24 cellular contexts compared by ENCODE assay signal in genomic region chr2:108554530-108554929, GRCh38. TPM values are rescaled to one million over a fixed set of nuclear protein-coding genes. Genes with fewer than 3 reads are reported as not detected.
DNase-seq lines count a peak whose midpoint lies in the region; ATAC-seq and TF ChIP-seq lines count a peak whose summit lies in the region.
"Had no signal": no experiment of that assay in that cellular context is flagged by ENCODE, and none has a peak within 500 bp of the region (broad histone marks: within the 10 kb centered on the region; RNA-seq: fewer than 3 reads in every experiment).

No MANE protein-coding gene starts in this region.

- no peak overlapping the region for H3K4ac ChIP-seq in mesenchymal stem cell (ENCODE audit: low read depth in 1 of 2, low read length in 2 of 2)

- no peak overlapping the region for H2AK5ac ChIP-seq in mesenchymal stem cell (ENCODE audit: low read length, severe bottlenecking)

- peaks cover 79% of the 10 kb centered on the region for H3K79me2 ChIP-seq in mammary epithelial cell (ENCODE audit: insufficient read depth, low read length)

- H3K36me3 Mint-ChIP-seq in MCF 10A (ENCODE audit: insufficient read depth, unreplicated experiment): no peaks in the 10 kb centered on the region
- H3K36me3 Mint-ChIP-seq: activated naive CD4-positive, alpha-beta T cell treated with anti-CD3 and anti-CD28 coated beads, Interleukin-2, amount 50 U/mL, for 24 hours; natural killer cell had no signal

- H2AFZ ChIP-seq in mammary epithelial cell (ENCODE audit: low read depth, low read length): no peak overlapping the region
- H2AFZ ChIP-seq in mesenchymal stem cell (ENCODE audit: low read depth, low read length): no peak overlapping the region

- H3K4me2 ChIP-seq in mammary epithelial cell (ENCODE audit: insufficient read depth, low read depth, low read length) (no peak overlapping the region), mesenchymal stem cell (ENCODE audit: low read length, poor library complexity, severe bottlenecking) (no peak overlapping the region)
- H3K4me2 ChIP-seq: KMS-11 had no signal

- no peak overlapping the region for H3K23ac ChIP-seq in mesenchymal stem cell (ENCODE audit: low read length in 2 of 2)

- no peak overlapping the region for H2BK12ac ChIP-seq in mesenchymal stem cell (ENCODE audit: low read length in 2 of 2)

- H3K4me3 ChIP-seq in mammary epithelial cell (replicated peaks in 1 of 3; ENCODE audit: insufficient read depth in 1 of 3, low read depth in 2 of 3, low read length in 3 of 3): no peak overlapping the region
- no peak overlapping the region for H3K4me3 ChIP-seq in gastroesophageal sphincter
- no peak overlapping the region for H3K4me3 ChIP-seq in mesenchymal stem cell (ENCODE audit: insufficient read depth in 1 of 2, low read depth in 1 of 2, low read length in 2 of 2)
- no peak overlapping the region for H3K4me3 ChIP-seq in vagina
- H3K4me3 ChIP-seq: right lobe of liver, upper lobe of right lung had no signal

- H3K14ac ChIP-seq in mesenchymal stem cell (ENCODE audit: low read length in 2 of 2): peak overlapping the region in 1 of 2 experiments; percentile 50

- H3K79me1 ChIP-seq in mesenchymal stem cell (replicated peaks; ENCODE audit: low read length, poor library complexity, severe bottlenecking): no peaks in the 10 kb centered on the region

- POLR2A ChIA-PET in MCF 10A (lab: Yijun Ruan, JAX): interaction anchor here (3.2 kb wide), 1 partner anchor 16 kb away, joined by 10 read pairs; no protein-coding TSS in a partner anchor

- no peaks in the 10 kb centered on the region for H4K20me1 ChIP-seq in mammary epithelial cell (ENCODE audit: insufficient read depth, low read length)

- dilution Hi-C loops in mammary epithelial cell (cut with HindIII; ENCODE audit: low sequenced_read_pairs): no loop called here

- peak overlapping the region; percentile 36 for H4K91ac ChIP-seq in mesenchymal stem cell (ENCODE audit: low read length)

- H3K27ac Mint-ChIP-seq in MCF 10A (ENCODE audit: low read depth, unreplicated experiment): peak overlapping the region; percentile 46
- H3K27ac Mint-ChIP-seq: activated naive CD4-positive, alpha-beta T cell treated with anti-CD3 and anti-CD28 coated beads, Interleukin-2, amount 50 U/mL, for 24 hours; B cell; natural killer cell had no signal

- in situ Hi-C loops in mammary epithelial cell (cut with MboI; ENCODE audit: low sequenced_read_pairs in 2 of 2): no loop called here

- BruUV-seq in MCF 10A (replicated peaks; lab: Mats Ljungman, UMichigan): no TSS peak
- BruUV-seq in mammary epithelial cell (replicated peaks; lab: Mats Ljungman, UMichigan): no TSS peak

- no peak for TF ChIP-seq EP300 in gastroesophageal sphincter (IDR thresholded peaks at IDR 0.05)

- intact Hi-C loops in MCF 10A (cut with micrococcal nuclease) (no loop called here), mammary epithelial cell (cut with micrococcal nuclease) (no loop called here), vagina (cut with DNase I) (no loop called here)

- no peak overlapping the region for H2BK15ac ChIP-seq in mesenchymal stem cell (ENCODE audit: low read depth, poor library complexity, severe bottlenecking)

- no peak overlapping the region for H4K8ac ChIP-seq in mesenchymal stem cell (ENCODE audit: low read length)

- H3K27ac ChIP-seq in mammary epithelial cell (ENCODE audit: insufficient read depth, low read depth, low read length) (no peak overlapping the region), gastroesophageal sphincter (peak overlapping the region; percentile 67 to 80 (median 75)), mesenchymal stem cell (ENCODE audit: low read length, poor library complexity, severe bottlenecking) (no peak overlapping the region), vagina (peak overlapping the region; percentile 34)
- H3K27ac ChIP-seq: KMS-11, right lobe of liver, upper lobe of right lung had no signal

- H3K36me3 ChIP-seq in mammary epithelial cell (ENCODE audit: insufficient read depth, low read length) (no peaks in the 10 kb centered on the region), gastroesophageal sphincter (no peaks in the 10 kb centered on the region), mesenchymal stem cell (ENCODE audit: control insufficient read depth in 1 of 2, insufficient read depth in 2 of 2, low read depth in 1 of 2, low read length in 2 of 2) (peaks cover 0 to 10% of the 10 kb centered on the region in 2 experiments), vagina (no peaks in the 10 kb centered on the region)
- H3K36me3 ChIP-seq: right lobe of liver, upper lobe of right lung had no signal

- H3K9ac ChIP-seq in mammary epithelial cell (ENCODE audit: insufficient read depth, low read length) (no peak overlapping the region), mesenchymal stem cell (ENCODE audit: low read length) (no peak overlapping the region)
- H3K9ac ChIP-seq: KMS-11 had no signal

- peaks cover 13% of the 10 kb centered on the region for H3K4me1 Mint-ChIP-seq in MCF 10A (ENCODE audit: insufficient read depth, unreplicated experiment)
- H3K4me1 Mint-ChIP-seq: activated naive CD4-positive, alpha-beta T cell treated with anti-CD3 and anti-CD28 coated beads, Interleukin-2, amount 50 U/mL, for 24 hours had no signal

- no peak overlapping the region for H2BK5ac ChIP-seq in mesenchymal stem cell (ENCODE audit: low read depth, low read length, poor library complexity, severe bottlenecking)

- no peak for DNase-seq in MCF 10A (ENCODE audit: unreplicated experiment)
- no peak for DNase-seq in mammary epithelial cell
- no peak for DNase-seq in mesenchymal stem cell
- no peak for DNase-seq in vagina (ENCODE audit: extremely low spot score in 2 of 2)
- DNase-seq in DMS 273 treated with DMSO at 0.1 percent for 48 hours (lab: John Stamatoyannopoulos, UW): no peak
- DNase-seq in ureter (ENCODE audit: low spot score): no peak
- no peak for DNase-seq in activated T-cell treated with anti-CD3 and anti-CD28 coated beads, Interleukin-2, amount 50 U/mL, for 48 hours
- DNase-seq: activated CD4-positive, alpha-beta T cell treated with anti-CD3 and anti-CD28 coated beads, Interleukin-2, amount 50 U/mL, for 4 hours; activated CD4-positive, CD25-positive, alpha-beta regulatory T cell; caudate nucleus; DMS79 treated with DMSO at 0.1 percent for 48 hours; GOT3; natural killer cell; NCI-H187 treated with DMSO at 0.1 percent for 48 hours; NCI-H2227 treated with DMSO at 0.1 percent for 48 hours; OCI-M1; right lobe of liver; stimulated activated CD4-positive, alpha-beta T cell treated with anti-CD3 and anti-CD28 coated beads, Interleukin-15, amount 100 ng/mL, for 24 hours; T1000; upper lobe of right lung had no signal

- 93% methylated on average over 5 of the region's 5 CpGs for WGBS in mammary epithelial cell (ENCODE audit: low coverage, missing lambda C conversion rate)
- WGBS in gastroesophageal sphincter (ENCODE audit: low coverage in 1 of 2), 2 donors: 79 to 84% methylated on average over 4 to 5 of the region's 5 CpGs
- 97% methylated on average over 5 of the region's 5 CpGs for WGBS in mesenchymal stem cell

- TF ChIP-seq CTCF in MCF 10A (IDR thresholded peaks at IDR 0.05; ENCODE audit: unreplicated experiment): no peak
- no peak for TF ChIP-seq CTCF in mammary epithelial cell (conservative IDR thresholded peaks at IDR 0.05 in 1 of 2, IDR thresholded peaks at IDR 0.05 in 1 of 2; ENCODE audit: extremely low read depth in 1 of 2, insufficient read depth in 1 of 2, low read depth in 1 of 2, low read length in 2 of 2)
- no peak for TF ChIP-seq CTCF in gastroesophageal sphincter (IDR thresholded peaks at IDR 0.05)
- TF ChIP-seq CTCF in vagina (IDR thresholded peaks at IDR 0.05): no peak

- H3K27me3 ChIP-seq in mammary epithelial cell (ENCODE audit: insufficient read depth, low read length) (no peaks in the 10 kb centered on the region), gastroesophageal sphincter (no peaks in the 10 kb centered on the region), mesenchymal stem cell (ENCODE audit: control insufficient read depth in 1 of 2, insufficient read depth in 1 of 2, low read length in 2 of 2) (no peaks in the 10 kb centered on the region), vagina (no peaks in the 10 kb centered on the region)
- H3K27me3 ChIP-seq: right lobe of liver, upper lobe of right lung had no signal

- no peak overlapping the region for H3K18ac ChIP-seq in mesenchymal stem cell (ENCODE audit: low read depth in 1 of 2, low read length in 2 of 2)

- no peak for TF ChIP-seq POLR2A in gastroesophageal sphincter (IDR thresholded peaks at IDR 0.05)
- TF ChIP-seq POLR2A in vagina (IDR thresholded peaks at IDR 0.05): no peak

- CTCF ChIA-PET in MCF 10A (lab: Yijun Ruan, JAX): interaction anchor here (0.7 kb wide), 1 partner anchor 988 kb away, joined by 3 read pairs; no protein-coding TSS in a partner anchor
- CTCF ChIA-PET in mammary epithelial cell (lab: Charles Lee; ENCODE audit: low non-redundant PET): no interaction called here

- no peaks in the 10 kb centered on the region for H3K9me3 Mint-ChIP-seq in MCF 10A (ENCODE audit: unreplicated experiment)
- H3K9me3 Mint-ChIP-seq: activated naive CD4-positive, alpha-beta T cell treated with anti-CD3 and anti-CD28 coated beads, Interleukin-2, amount 50 U/mL, for 24 hours; natural killer cell had no signal

- no peaks in the 10 kb centered on the region for H3K9me3 ChIP-seq in mammary epithelial cell (replicated peaks; ENCODE audit: insufficient read depth, low read length)
- no peaks in the 10 kb centered on the region for H3K9me3 ChIP-seq in gastroesophageal sphincter
- H3K9me3 ChIP-seq in mesenchymal stem cell (ENCODE audit: control insufficient read depth, low read length): no peaks in the 10 kb centered on the region
- no peaks in the 10 kb centered on the region for H3K9me3 ChIP-seq in vagina
- H3K9me3 ChIP-seq: right lobe of liver, upper lobe of right lung had no signal

- no peak overlapping the region for H2BK120ac ChIP-seq in mesenchymal stem cell (ENCODE audit: low read depth, low read length)

- no peak overlapping the region for H3K4me3 Mint-ChIP-seq in MCF 10A (ENCODE audit: unreplicated experiment)
- H3K4me3 Mint-ChIP-seq: activated naive CD4-positive, alpha-beta T cell treated with anti-CD3 and anti-CD28 coated beads, Interleukin-2, amount 50 U/mL, for 24 hours; B cell; natural killer cell had no signal

- H3K4me1 ChIP-seq in mammary epithelial cell (ENCODE audit: insufficient read depth, low read length): no peaks in the 10 kb centered on the region
- H3K4me1 ChIP-seq in gastroesophageal sphincter: peaks cover 15 to 66% (median 22%) of the 10 kb centered on the region in 3 donors
- peaks cover 9% of the 10 kb centered on the region for H3K4me1 ChIP-seq in mesenchymal stem cell (ENCODE audit: control insufficient read depth, insufficient read depth, low read depth, low read length)
- peaks cover 25% of the 10 kb centered on the region for H3K4me1 ChIP-seq in vagina

- H3K27me3 Mint-ChIP-seq in MCF 10A (ENCODE audit: insufficient read depth, unreplicated experiment): no peaks in the 10 kb centered on the region
- H3K27me3 Mint-ChIP-seq: activated naive CD4-positive, alpha-beta T cell treated with anti-CD3 and anti-CD28 coated beads, Interleukin-2, amount 50 U/mL, for 24 hours; B cell had no signal

- ATAC-seq in gastroesophageal sphincter: no peak
- ATAC-seq: upper lobe of right lung had no signal

RNA-seq across cellular contexts. Expression of gene LIMS1, which starts 20.3 kb away (rescaled TPM):
- total RNA-seq in MCF 10A (2022) (70.9 and 74.9 TPM in 2 replicates), mammary epithelial cell (100 to 1,000 TPM in 1 of 2 donors, 10 to 100 TPM in 1; 60.1 to 108 TPM), gastroesophageal sphincter (100 to 1,000 TPM in 3 of 4 donors, 10 to 100 TPM in 1; 79.6 to 119 (median 116) TPM), vagina (66.0 TPM), ureter (60.1 TPM)
- polyA plus RNA-seq in mammary epithelial cell: 73.5 TPM
- polyA minus RNA-seq in mammary epithelial cell: 107 TPM
- polyA plus RNA-seq in mesenchymal stem cell (2013, experiment 1 of 2): 146 TPM
- 150 TPM for polyA plus RNA-seq in mesenchymal stem cell (2013, experiment 2 of 2)

Comparison
In these comparisons a context has a peak if more than half of its experiments do, and no peak if none do; other contexts are left out.
1. H3K27ac ChIP-seq: peak in gastroesophageal sphincter (4 of 4) and vagina (single experiment); none in mammary epithelial cell (single experiment) and mesenchymal stem cell (single experiment).